ENCODE assay signal across 8 cellular contexts in genomic region chr17:75270218-75270965, GRCh38. TPM values are rescaled to one million over a fixed set of nuclear protein-coding genes. Genes with fewer than 3 reads are reported as not detected.
A peak's percentile ranks its signal among the peaks of the same experiment; 100 is the strongest.
DNase-seq lines count a peak whose midpoint lies in the region; ATAC-seq and TF ChIP-seq lines count a peak whose summit lies in the region.

No MANE protein-coding gene starts in this region.

- intact Hi-C loops in CD14-positive monocyte (cut with micrococcal nuclease): loop anchor here in 1 of 2 donors (5.0 kb wide), 1 partner anchor 137 kb away; the partner anchor contains the start of gene GRB2

- H3K4me1 Mint-ChIP-seq in CD14-positive monocyte: peaks cover 64% of the 10 kb centered on the region
- peaks cover 63% of the 10 kb centered on the region for H3K4me1 Mint-ChIP-seq in stimulated activated naive CD8-positive, alpha-beta T cell treated with anti-CD3 and anti-CD28 coated beads, Interleukin-15, amount 100 ng/mL, for 72 hours

- peaks cover 0 to 2% (median 0%) of the 10 kb centered on the region in 3 donors for H3K27me3 Mint-ChIP-seq in CD14-positive monocyte (ENCODE audit: low read depth in 3 of 3)
- H3K27me3 Mint-ChIP-seq in stimulated activated naive CD8-positive, alpha-beta T cell treated with anti-CD3 and anti-CD28 coated beads, Interleukin-15, amount 100 ng/mL, for 72 hours: no peaks in the 10 kb centered on the region

- H3K27ac Mint-ChIP-seq in CD14-positive monocyte: peak overlapping the region; percentile 85 to 94 (median 92)
- peak overlapping the region; percentile 72 to 95 for H3K27ac Mint-ChIP-seq in stimulated activated naive CD8-positive, alpha-beta T cell treated with anti-CD3 and anti-CD28 coated beads, Interleukin-15, amount 100 ng/mL, for 72 hours

- peaks cover 0 to 4% (median 0%) of the 10 kb centered on the region in 7 donors for H3K9me3 Mint-ChIP-seq in CD14-positive monocyte
- H3K9me3 Mint-ChIP-seq in stimulated activated naive CD8-positive, alpha-beta T cell treated with anti-CD3 and anti-CD28 coated beads, Interleukin-15, amount 100 ng/mL, for 72 hours: no peaks in the 10 kb centered on the region

- DNase-seq in CD14-positive monocyte (ENCODE audit: low spot score): peak; percentile 68
- DNase-seq in NCI-H82 treated with DMSO at 0.1 percent for 48 hours (lab: John Stamatoyannopoulos, UW; ENCODE audit: unreplicated experiment): peak; percentile 61
- DNase-seq in activated CD8-positive, alpha-beta memory T cell treated with anti-CD3 and anti-CD28 coated beads for 24 hours: peak; percentile 89
- DNase-seq in epidermal melanocyte (ENCODE audit: insufficient read length, low spot score): peak; percentile 55
- peak; percentile 42 for DNase-seq in mucosa of gallbladder (ENCODE audit: low spot score)
- peak in 1 of 2 donors; percentile 75 for DNase-seq in stimulated activated naive CD8-positive, alpha-beta T cell treated with anti-CD3 and anti-CD28 coated beads, Interleukin-15, amount 100 ng/mL, for 72 hours

- H3K4me3 Mint-ChIP-seq in CD14-positive monocyte: peak overlapping the region; percentile 81 to 92
- peak overlapping the region; percentile 89 to 94 for H3K4me3 Mint-ChIP-seq in stimulated activated naive CD8-positive, alpha-beta T cell treated with anti-CD3 and anti-CD28 coated beads, Interleukin-15, amount 100 ng/mL, for 72 hours

- no peak for TF ChIP-seq CTCF in CD14-positive monocyte (IDR thresholded peaks at IDR 0.05)

- ATAC-seq in GM19025 (IDR thresholded peaks at IDR 0.05; ENCODE audit: low read depth, unreplicated experiment) (peak; percentile 36), HG03175 (IDR thresholded peaks at IDR 0.05; ENCODE audit: unreplicated experiment) (peak; percentile 46)
- ATAC-seq in stimulated activated naive CD8-positive, alpha-beta T cell treated with anti-CD3 and anti-CD28 coated beads, Interleukin-15, amount 100 ng/mL, for 72 hours: peak; percentile 64

- H3K36me3 Mint-ChIP-seq in CD14-positive monocyte: peaks cover 31 to 42% of the 10 kb centered on the region in 2 donors

RNA-seq across cellular contexts. Expression of gene MIF4GD, which starts 0.6 kb away (rescaled TPM):
- 100 to 1,000 TPM in 1 of 2 donors, 10 to 100 TPM in 1; 80.6 to 103 TPM for polyA plus RNA-seq in CD14-positive monocyte
- total RNA-seq in mucosa of gallbladder: 25.5 TPM

RNA-seq across cellular contexts. Expression of gene MRPS7, which starts 8.7 kb away (rescaled TPM):
- polyA plus RNA-seq in CD14-positive monocyte: 100 to 1,000 TPM; 101 to 122 TPM
- total RNA-seq in mucosa of gallbladder: 55.1 TPM

RNA-seq across cellular contexts. Expression of gene GGA3, which starts 9.0 kb away (rescaled TPM):
- polyA plus RNA-seq in CD14-positive monocyte: 10 to 100 TPM in 1 of 2 donors, 1 to 10 TPM in 1; 4.3 to 15.7 TPM
- total RNA-seq in mucosa of gallbladder: 44.5 TPM

RNA-seq across cellular contexts. Expression of gene SLC25A19, which starts 18.8 kb away (rescaled TPM):
- polyA plus RNA-seq in CD14-positive monocyte: 10 to 100 TPM; 14.4 to 18.8 TPM
- 17.0 TPM for total RNA-seq in mucosa of gallbladder
